18 cellular contexts compared by ENCODE assay signal in genomic region chr2:47221956-47222355, GRCh38. TPM values are rescaled to one million over a fixed set of nuclear protein-coding genes. Genes with fewer than 3 reads are reported as not detected.
DNase-seq lines count a peak whose midpoint lies in the region; ATAC-seq and TF ChIP-seq lines count a peak whose summit lies in the region.
"Had no signal": no experiment of that assay in that cellular context is flagged by ENCODE, and none has a peak within 500 bp of the region (broad histone marks: within the 10 kb centered on the region; RNA-seq: fewer than 3 reads in every experiment).

No MANE protein-coding gene starts in this region.

- H3K36me3 Mint-ChIP-seq in nephron (ENCODE audit: low read depth) (no peaks in the 10 kb centered on the region), type B pancreatic cell (no peaks in the 10 kb centered on the region)

- no peak for TF ChIP-seq CTCF in cardiac fibroblast (IDR thresholded peaks at IDR 0.05; ENCODE audit: low read depth, low read length)
- TF ChIP-seq CTCF in nephron (IDR thresholded peaks at IDR 0.05; ENCODE audit: unreplicated experiment in 3 of 3): no peak
- TF ChIP-seq CTCF in type B pancreatic cell (conservative IDR thresholded peaks at IDR 0.05): no peak
- no peak for TF ChIP-seq CTCF in omental fat pad (IDR thresholded peaks at IDR 0.05)
- TF ChIP-seq CTCF in transverse colon (IDR thresholded peaks at IDR 0.05): no peak

- H3K27me3 ChIP-seq in transverse colon: no peaks in the 10 kb centered on the region
- H3K27me3 ChIP-seq: heart left ventricle, vagina had no signal

- H3K4me3 ChIP-seq in cardiac fibroblast (replicated peaks in 1 of 2; ENCODE audit: low read depth in 2 of 2, low read length in 2 of 2) (no peak overlapping the region), transverse colon (no peak overlapping the region)
- H3K4me3 ChIP-seq: A549, GM12878, GM23338, heart left ventricle, vagina had no signal

- H3K27ac Mint-ChIP-seq in nephron (peak overlapping the region; percentile 61 to 88 (median 72)), type B pancreatic cell (no peak overlapping the region)
- H3K27ac Mint-ChIP-seq: activated B cell treated with CpG ODN at 0.5 μM for 24 hours, GM23338 had no signal

- in situ Hi-C loops in transverse colon (cut with MboI; ENCODE audit: low pct_ligation_motif_present in 1 of 4, low pct_unique_long_range_greater_than_20kb in 1 of 4, low sequenced_read_pairs in 3 of 4): no loop called here

- no peaks in the 10 kb centered on the region for H3K36me3 ChIP-seq in transverse colon
- H3K36me3 ChIP-seq: heart left ventricle, vagina had no signal

- H3K9me3 ChIP-seq in transverse colon: no peaks in the 10 kb centered on the region
- H3K9me3 ChIP-seq: A549, heart left ventricle, vagina had no signal

- no peak for TF ChIP-seq EP300 in transverse colon (IDR thresholded peaks at IDR 0.05; ENCODE audit: low read depth)

- H3K4me1 ChIP-seq in transverse colon: peaks cover 17 to 56% (median 26%) of the 10 kb centered on the region in 4 donors

- peaks cover 61% of the 10 kb centered on the region for H3K4me1 Mint-ChIP-seq in nephron
- H3K4me1 Mint-ChIP-seq in type B pancreatic cell (ENCODE audit: unreplicated experiment): peaks cover 27% of the 10 kb centered on the region

- H3K4me3 Mint-ChIP-seq in nephron: no peak overlapping the region
- H3K4me3 Mint-ChIP-seq in type B pancreatic cell: no peak overlapping the region
- H3K4me3 Mint-ChIP-seq: activated B cell treated with CpG ODN at 0.5 μM for 24 hours, GM23338 had no signal

- intact Hi-C loops in transverse colon (cut with DNase I; ENCODE audit: low total_unique reads): no loop called here

- no peaks in the 10 kb centered on the region for H3K9me3 Mint-ChIP-seq in nephron
- H3K9me3 Mint-ChIP-seq in type B pancreatic cell: no peaks in the 10 kb centered on the region
- H3K9me3 Mint-ChIP-seq: activated B cell treated with CpG ODN at 0.5 μM for 24 hours, GM23338 had no signal

- DNase-seq in NCI-H1694 treated with DMSO at 0.1 percent for 48 hours (lab: John Stamatoyannopoulos, UW): peak; percentile 19
- no peak for DNase-seq in NCI-H1694 (lab: John Stamatoyannopoulos, UW)
- DNase-seq in NCI-H446 treated with DMSO at 0.1 percent for 48 hours (lab: John Stamatoyannopoulos, UW): peak; percentile 22
- DNase-seq in cardiac fibroblast (ENCODE audit: low read depth in 2 of 2): peak; percentile 74 to 85
- DNase-seq in type B pancreatic cell (ENCODE audit: extremely low spot score, unreplicated experiment): no peak
- no peak for DNase-seq in omental fat pad (ENCODE audit: low spot score)
- DNase-seq in transverse colon: no peak
- DNase-seq: activated B cell treated with CpG ODN at 0.5 μM for 24 hours; DMS153; effector CD4-positive, alpha-beta T cell; heart left ventricle; NCI-H187 treated with DMSO at 0.1 percent for 48 hours; stimulated activated CD8-positive, alpha-beta memory T cell treated with anti-CD3 and anti-CD28 coated beads, Interleukin-4, amount 100 ng/mL, for 48 hours had no signal

- 70 to 77% methylated on average over 4 to 5 of the region's 5 CpGs for WGBS in transverse colon (ENCODE audit: low coverage in 1 of 2), 2 donors

- TF ChIP-seq POLR2A in transverse colon (IDR thresholded peaks at IDR 0.05): no peak

- ATAC-seq in omental fat pad (ENCODE audit: low FRiP score): no peak
- ATAC-seq: A549, GM12878, GM23338, heart left ventricle had no signal

- no peak overlapping the region for H3K27ac ChIP-seq in transverse colon
- H3K27ac ChIP-seq: A549, heart left ventricle, vagina had no signal

- H3K27me3 Mint-ChIP-seq in nephron (ENCODE audit: low read depth) (peaks cover 6% of the 10 kb centered on the region), type B pancreatic cell (no peaks in the 10 kb centered on the region)

RNA-seq across cellular contexts. Expression of gene CALM2, which starts 45.6 kb away (rescaled TPM):
- 463 and 627 TPM in 2 replicates for total RNA-seq in type B pancreatic cell (ENCODE audit: low replicate concordance)
- total RNA-seq in omental fat pad: 100 to 1,000 TPM; 424 to 636 (median 601) TPM
- 100 to 1,000 TPM; 201 to 712 (median 409) TPM for total RNA-seq in transverse colon

Comparison
In these comparisons a context has a peak if more than half of its experiments do, and no peak if none do; other contexts are left out.
1. DNase-seq: peak in NCI-H1694 treated with DMSO at 0.1 percent for 48 hours (single experiment), NCI-H446 treated with DMSO at 0.1 percent for 48 hours (single experiment) and cardiac fibroblast (2 of 2); none in NCI-H1694 (single experiment), type B pancreatic cell (single experiment), omental fat pad (single experiment) and transverse colon (single experiment).